1 cellular context compared by ENCODE assay signal in genomic region chr9:21252727-21253547, GRCh38.
TF ChIP-seq lines count a peak whose summit lies in the region.

No MANE protein-coding gene starts in this region.

TF ChIP-seq in IMR-90, 13 proteins besides CTCF, POLR2A, EP300 and RAD21:
- TF ChIP-seq SMC3 (IDR thresholded peaks at IDR 0.05; ENCODE audit: low read depth, low read length): no peak
- TF ChIP-seq USF2 (IDR thresholded peaks at IDR 0.05; ENCODE audit: low read depth, low read length): no peak
- TF ChIP-seq CHD1 (IDR thresholded peaks at IDR 0.05; ENCODE audit: low read depth, low read length): no peak
- TF ChIP-seq BHLHE40 (IDR thresholded peaks at IDR 0.05; ENCODE audit: low read depth, low read length): no peak
- no peak for TF ChIP-seq MAFK (IDR thresholded peaks at IDR 0.05; ENCODE audit: low read depth, low read length)
- TF ChIP-seq, protein P1, sequence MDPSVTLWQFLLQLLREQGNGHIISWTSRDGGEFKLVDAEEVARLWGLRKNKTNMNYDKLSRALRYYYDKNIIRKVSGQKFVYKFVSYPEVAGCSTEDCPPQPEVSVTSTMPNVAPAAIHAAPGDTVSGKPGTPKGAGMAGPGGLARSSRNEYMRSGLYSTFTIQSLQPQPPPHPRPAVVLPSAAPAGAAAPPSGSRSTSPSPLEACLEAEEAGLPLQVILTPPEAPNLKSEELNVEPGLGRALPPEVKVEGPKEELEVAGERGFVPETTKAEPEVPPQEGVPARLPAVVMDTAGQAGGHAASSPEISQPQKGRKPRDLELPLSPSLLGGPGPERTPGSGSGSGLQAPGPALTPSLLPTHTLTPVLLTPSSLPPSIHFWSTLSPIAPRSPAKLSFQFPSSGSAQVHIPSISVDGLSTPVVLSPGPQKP (IDR thresholded peaks at IDR 0.05; ENCODE audit: borderline replicate concordance, low read depth, low read length): no peak
- TF ChIP-seq RFX5 (IDR thresholded peaks at IDR 0.05; ENCODE audit: low read depth, low read length): no peak
- TF ChIP-seq NFE2L2 (IDR thresholded peaks at IDR 0.05; ENCODE audit: low read depth, low read length): no peak
- TF ChIP-seq FOS (IDR thresholded peaks at IDR 0.05; ENCODE audit: low read depth, low read length): no peak
- TF ChIP-seq MXI1 (IDR thresholded peaks at IDR 0.05; ENCODE audit: borderline replicate concordance, low read depth, low read length): no peak
- TF ChIP-seq RCOR1 (IDR thresholded peaks at IDR 0.05; ENCODE audit: insufficient replicate concordance, low read length): no peak
- TF ChIP-seq CEBPB (IDR thresholded peaks at IDR 0.05; ENCODE audit: low read depth, low read length): no peak
- TF ChIP-seq MAZ (IDR thresholded peaks at IDR 0.05; ENCODE audit: borderline replicate concordance, low read depth, low read length): no peak
